ENCODE assay signal across 20 cellular contexts in the genomic region with DNA sequence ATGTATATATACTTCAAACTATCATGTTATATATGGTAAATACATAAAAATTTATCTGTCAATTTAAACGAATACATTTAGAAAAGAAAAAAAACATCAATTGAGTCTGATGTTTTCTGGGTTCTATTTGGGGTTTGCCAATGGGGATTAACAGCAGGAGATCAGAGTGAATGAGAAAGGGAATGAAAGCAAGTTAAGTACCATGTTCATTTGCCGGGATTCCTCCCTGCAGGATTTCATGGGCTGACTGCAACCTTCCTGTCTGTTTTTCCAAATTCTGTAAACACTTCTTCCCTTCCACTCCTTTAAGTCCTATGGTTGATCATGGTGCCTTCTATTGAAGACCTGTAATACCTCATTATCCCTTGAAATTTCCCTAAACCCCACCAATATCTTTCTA.
"Had no signal": no experiment of that assay in that cellular context is flagged by ENCODE, and none has a peak within 500 bp of the region (broad histone marks: within the 10 kb centered on the region; RNA-seq: fewer than 3 reads in every experiment).

No MANE protein-coding gene starts in this region.

- H3K9me3 ChIP-seq: left lung, upper lobe of left lung had no signal

- H3K4me1 Mint-ChIP-seq: activated CD4-positive, alpha-beta T cell treated with anti-CD3 and anti-CD28 coated beads, Interleukin-2, amount 10 ng/mL, durations not matched to agents 24 days and 14 days; activated CD8-positive, alpha-beta memory T cell treated with anti-CD3 and anti-CD28 coated beads, Interleukin-2, amount 10 ng/mL, durations not matched to agents 7 days and 5 days; activated naive CD4-positive, alpha-beta T cell treated with anti-CD3 and anti-CD28 coated beads, Interleukin-2, amount 10 ng/mL, durations not matched to agents 7 days and 5 days; immature natural killer cell; naive thymus-derived CD8-positive, alpha-beta T cell had no signal

- H3K4me3 Mint-ChIP-seq: activated CD4-positive, alpha-beta T cell treated with anti-CD3 and anti-CD28 coated beads, Interleukin-2, amount 10 ng/mL, durations not matched to agents 24 days and 14 days; activated CD8-positive, alpha-beta memory T cell treated with anti-CD3 and anti-CD28 coated beads, Interleukin-2, amount 10 ng/mL, durations not matched to agents 7 days and 5 days; activated CD8-positive, alpha-beta T cell treated with anti-CD3 and anti-CD28 coated beads for 36 hours; activated naive CD4-positive, alpha-beta T cell treated with anti-CD3 and anti-CD28 coated beads, Interleukin-2, amount 10 ng/mL, durations not matched to agents 7 days and 5 days; brain; dendritic cell treated with granulocyte-macrophage colony-stimulating factor and Interleukin-4, amounts not matched to agents 40 ng/mL and 50 ng/mL, for 4 days; immature natural killer cell; naive thymus-derived CD8-positive, alpha-beta T cell had no signal

- H3K4me1 ChIP-seq: foreskin keratinocyte, left lung, upper lobe of left lung had no signal

- H3K27ac ChIP-seq: foreskin keratinocyte, left lung, upper lobe of left lung had no signal

- H3K27me3 Mint-ChIP-seq: activated CD4-positive, alpha-beta T cell treated with anti-CD3 and anti-CD28 coated beads, Interleukin-2, amount 10 ng/mL, durations not matched to agents 24 days and 14 days; activated CD8-positive, alpha-beta memory T cell treated with anti-CD3 and anti-CD28 coated beads, Interleukin-2, amount 10 ng/mL, durations not matched to agents 7 days and 5 days; activated CD8-positive, alpha-beta T cell treated with anti-CD3 and anti-CD28 coated beads for 36 hours; activated naive CD4-positive, alpha-beta T cell treated with anti-CD3 and anti-CD28 coated beads, Interleukin-2, amount 10 ng/mL, durations not matched to agents 7 days and 5 days; dendritic cell treated with granulocyte-macrophage colony-stimulating factor and Interleukin-4, amounts not matched to agents 40 ng/mL and 50 ng/mL, for 4 days; naive thymus-derived CD8-positive, alpha-beta T cell had no signal

- H3K27me3 ChIP-seq: foreskin keratinocyte, left lung, upper lobe of left lung had no signal

- H3K27ac Mint-ChIP-seq: activated CD4-positive, alpha-beta T cell treated with anti-CD3 and anti-CD28 coated beads, Interleukin-2, amount 10 ng/mL, durations not matched to agents 24 days and 14 days; activated CD8-positive, alpha-beta memory T cell treated with anti-CD3 and anti-CD28 coated beads, Interleukin-2, amount 10 ng/mL, durations not matched to agents 7 days and 5 days; activated CD8-positive, alpha-beta T cell treated with anti-CD3 and anti-CD28 coated beads for 36 hours; activated naive CD4-positive, alpha-beta T cell treated with anti-CD3 and anti-CD28 coated beads, Interleukin-2, amount 10 ng/mL, durations not matched to agents 7 days and 5 days; brain; dendritic cell treated with granulocyte-macrophage colony-stimulating factor and Interleukin-4, amounts not matched to agents 40 ng/mL and 50 ng/mL, for 4 days; immature natural killer cell; naive thymus-derived CD8-positive, alpha-beta T cell had no signal

- H3K36me3 ChIP-seq: left lung, upper lobe of left lung had no signal

- DNase-seq: activated CD4-positive, alpha-beta T cell treated with anti-CD3 and anti-CD28 coated beads, Interleukin-2, amount 10 ng/mL, durations not matched to agents 24 days and 14 days; activated CD8-positive, alpha-beta memory T cell treated with anti-CD3 and anti-CD28 coated beads, Interleukin-2, amount 10 ng/mL, durations not matched to agents 7 days and 5 days; activated CD8-positive, alpha-beta T cell treated with anti-CD3 and anti-CD28 coated beads for 36 hours; activated effector memory CD4-positive, alpha-beta T cell treated with anti-CD3 and anti-CD28 coated beads, Interleukin-2, amount 50 U/mL, for 16 hours; activated naive CD4-positive, alpha-beta T cell treated with anti-CD3 and anti-CD28 coated beads, Interleukin-2, amount 10 ng/mL, durations not matched to agents 7 days and 5 days; activated T-cell treated with anti-CD3 and anti-CD28 coated beads for 4 hours; effector CD8-positive, alpha-beta T cell; foreskin keratinocyte; immature natural killer cell; kidney glomerular epithelial cell; left lung; naive thymus-derived CD8-positive, alpha-beta T cell; right cardiac atrium; stimulated activated CD4-positive, alpha-beta T cell treated with anti-CD3 and anti-CD28 coated beads, Interleukin-12 subunit alpha, Interleukin-12 subunit beta, amount 100 ng/mL, for 4 hours; stimulated activated CD4-positive, alpha-beta T cell treated with anti-CD3 and anti-CD28 coated beads, Interleukin-4, amount 100 ng/mL, for 4 hours; stimulated activated naive CD8-positive, alpha-beta T cell treated with anti-CD3 and anti-CD28 coated beads, Interleukin-15, Interleukin-2, amounts not matched to agents 100 U/mL and 50 U/mL, for 24 hours; upper lobe of left lung had no signal

- H3K36me3 Mint-ChIP-seq: activated CD8-positive, alpha-beta memory T cell treated with anti-CD3 and anti-CD28 coated beads, Interleukin-2, amount 10 ng/mL, durations not matched to agents 7 days and 5 days; activated naive CD4-positive, alpha-beta T cell treated with anti-CD3 and anti-CD28 coated beads, Interleukin-2, amount 10 ng/mL, durations not matched to agents 7 days and 5 days; brain; naive thymus-derived CD8-positive, alpha-beta T cell had no signal

- H3K9me3 Mint-ChIP-seq: activated CD4-positive, alpha-beta T cell treated with anti-CD3 and anti-CD28 coated beads, Interleukin-2, amount 10 ng/mL, durations not matched to agents 24 days and 14 days; activated CD8-positive, alpha-beta T cell treated with anti-CD3 and anti-CD28 coated beads for 36 hours; activated naive CD4-positive, alpha-beta T cell treated with anti-CD3 and anti-CD28 coated beads, Interleukin-2, amount 10 ng/mL, durations not matched to agents 7 days and 5 days; brain had no signal

- H3K4me3 ChIP-seq: left lung, lung, upper lobe of left lung had no signal
